17 cellular contexts compared by ENCODE assay signal in the genomic region with DNA sequence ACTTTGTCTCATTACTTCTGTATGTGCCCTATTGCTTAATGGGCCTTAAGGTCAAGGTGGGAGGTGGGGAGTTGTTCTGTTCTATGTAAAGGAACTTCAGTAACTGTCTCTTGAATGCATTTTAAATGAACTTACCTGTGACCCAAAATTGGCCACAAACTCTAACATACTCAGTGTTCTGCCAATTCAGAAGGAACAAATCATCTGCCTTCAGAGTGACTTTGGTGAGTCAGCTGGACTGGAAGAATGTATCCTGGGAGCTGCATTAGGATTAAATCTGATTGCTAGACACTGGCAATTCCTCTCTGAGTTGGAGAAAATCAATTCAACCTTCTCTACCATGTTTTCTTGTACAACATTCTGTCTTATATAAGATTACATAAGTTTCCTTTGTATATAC.
"Had no signal": no experiment of that assay in that cellular context is flagged by ENCODE, and none has a peak within 500 bp of the region (broad histone marks: within the 10 kb centered on the region; RNA-seq: fewer than 3 reads in every experiment).

No MANE protein-coding gene starts in this region.

- DNase-seq: activated CD4-positive, alpha-beta T cell treated with anti-CD3 and anti-CD28 coated beads for 1 hour; activated CD4-positive, alpha-beta T cell treated with anti-CD3 and anti-CD28 coated beads, Interleukin-2, amount 50 U/mL, for 48 hours; activated CD8-positive, alpha-beta memory T cell treated with anti-CD3 and anti-CD28 coated beads, Interleukin-2, amount 10 ng/mL, durations not matched to agents 7 days and 5 days; activated naive CD4-positive, alpha-beta T cell treated with anti-CD3 and anti-CD28 coated beads for 36 hours; activated T-cell treated with anti-CD3 and anti-CD28 coated beads, Interleukin-2, amount 50 U/mL, for 1 hour; brain microvascular endothelial cell; cerebellar nuclear complex; effector memory CD4-positive, alpha-beta T cell; hypothalamus; left ventricle myocardium superior; psoas muscle; right lobe of liver; spleen; stimulated activated CD4-positive, alpha-beta T cell treated with anti-CD3 and anti-CD28 coated beads, Interleukin-1b, Interleukin-23, amount 100 ng/mL, for 48 hours; stimulated activated naive CD8-positive, alpha-beta T cell treated with anti-CD3 and anti-CD28 coated beads, Interleukin-15, amount 100 ng/mL, for 72 hours; testis; upper lobe of left lung had no signal

- H3K4me3 ChIP-seq: psoas muscle, right lobe of liver, spleen, testis, upper lobe of left lung had no signal

- ATAC-seq: activated CD8-positive, alpha-beta memory T cell treated with anti-CD3 and anti-CD28 coated beads, Interleukin-2, amount 10 ng/mL, durations not matched to agents 7 days and 5 days; left ventricle myocardium superior; psoas muscle; right lobe of liver; stimulated activated naive CD8-positive, alpha-beta T cell treated with anti-CD3 and anti-CD28 coated beads, Interleukin-15, amount 100 ng/mL, for 72 hours had no signal
